ENCODE assay signal across 10 cellular contexts in genomic region chr3:171269557-171269956, GRCh38.
DNase-seq lines count a peak whose midpoint lies in the region; ATAC-seq and TF ChIP-seq lines count a peak whose summit lies in the region.
"Had no signal": no experiment of that assay in that cellular context is flagged by ENCODE, and none has a peak within 500 bp of the region (broad histone marks: within the 10 kb centered on the region; RNA-seq: fewer than 3 reads in every experiment).

No MANE protein-coding gene starts in this region.

- H3K4me3 ChIP-seq in skeletal muscle tissue (ENCODE audit: low read length in 3 of 3): no peak overlapping the region
- no peak overlapping the region for H3K4me3 ChIP-seq in left lung
- H3K4me3 ChIP-seq: esophagus muscularis mucosa, tibial artery had no signal

- H3K36me3 Mint-ChIP-seq in activated CD4-positive, alpha-beta T cell treated with anti-CD3 and anti-CD28 coated beads, Interleukin-2, amount 10 ng/mL, durations not matched to agents 7 days and 5 days (ENCODE audit: low read depth): peaks cover 17% of the 10 kb centered on the region
- peaks cover 16% of the 10 kb centered on the region for H3K36me3 Mint-ChIP-seq in T-helper 1 cell treated with Interleukin-12 subunit alpha and Interleukin-12 subunit beta and Interleukin-4 antibody, amounts not matched to agents 30 μg/mL and 1 μg/mL, for 36 hours (ENCODE audit: low read depth)

- H3K27me3 Mint-ChIP-seq in activated CD4-positive, alpha-beta T cell treated with anti-CD3 and anti-CD28 coated beads, Interleukin-2, amount 10 ng/mL, durations not matched to agents 7 days and 5 days: no peaks in the 10 kb centered on the region
- no peaks in the 10 kb centered on the region for H3K27me3 Mint-ChIP-seq in T-helper 1 cell treated with Interleukin-12 subunit alpha and Interleukin-12 subunit beta and Interleukin-4 antibody, amounts not matched to agents 30 μg/mL and 1 μg/mL, for 36 hours (ENCODE audit: low read depth)

- POLR2A ChIA-PET in activated CD4-positive, alpha-beta T cell treated with anti-CD3 and anti-CD28 coated beads, Interleukin-2, amount 10 ng/mL, durations not matched to agents 7 days and 5 days (lab: Charles Lee): no interaction called here

- H3K9me3 ChIP-seq in skeletal muscle tissue (ENCODE audit: control insufficient read depth in 3 of 3, low read length in 3 of 3) (no peaks in the 10 kb centered on the region), left lung (no peaks in the 10 kb centered on the region)
- H3K9me3 ChIP-seq: esophagus muscularis mucosa had no signal

- H3K36me3 ChIP-seq in skeletal muscle tissue (ENCODE audit: control insufficient read depth in 3 of 3, insufficient read depth in 3 of 3, low read length in 3 of 3) (no peaks in the 10 kb centered on the region), left lung (no peaks in the 10 kb centered on the region)
- H3K36me3 ChIP-seq: esophagus muscularis mucosa, tibial artery had no signal

- peak overlapping the region; percentile 15 for H3K27ac Mint-ChIP-seq in activated CD4-positive, alpha-beta T cell treated with anti-CD3 and anti-CD28 coated beads, Interleukin-2, amount 10 ng/mL, durations not matched to agents 7 days and 5 days
- H3K27ac Mint-ChIP-seq in T-helper 1 cell treated with Interleukin-12 subunit alpha and Interleukin-12 subunit beta and Interleukin-4 antibody, amounts not matched to agents 30 μg/mL and 1 μg/mL, for 36 hours: peak overlapping the region; percentile 42

- H3K4me1 ChIP-seq in skeletal muscle tissue (ENCODE audit: control insufficient read depth in 3 of 3, insufficient read depth in 3 of 3, low read length in 3 of 3) (peaks cover 7 to 30% (median 23%) of the 10 kb centered on the region in 3 donors), left lung (peaks cover 0 to 13% of the 10 kb centered on the region in 2 donors)

- no peak overlapping the region for H3K9ac ChIP-seq in skeletal muscle tissue (ENCODE audit: low read depth in 1 of 3, low read length in 3 of 3)

- H3K27me3 ChIP-seq in skeletal muscle tissue (ENCODE audit: control insufficient read depth in 3 of 3, insufficient read depth in 3 of 3, low read length in 3 of 3) (no peaks in the 10 kb centered on the region), left lung (no peaks in the 10 kb centered on the region)
- H3K27me3 ChIP-seq: esophagus muscularis mucosa, tibial artery had no signal

- CTCF ChIA-PET in activated CD4-positive, alpha-beta T cell treated with anti-CD3 and anti-CD28 coated beads, Interleukin-2, amount 10 ng/mL, durations not matched to agents 7 days and 5 days (lab: Charles Lee): interaction anchor here (0.8 to 1.7 kb wide), 4 partner anchors 8 to 24 kb away, joined by 3 to 6 read pairs (median 3); no protein-coding TSS in a partner anchor

- TF ChIP-seq CTCF in left lung (IDR thresholded peaks at IDR 0.05): no peak

- peak; percentile 59 for ATAC-seq in HG02759 (IDR thresholded peaks at IDR 0.05; ENCODE audit: unreplicated experiment)
- ATAC-seq in left lung: no peak

- H3K4me1 Mint-ChIP-seq in activated CD4-positive, alpha-beta T cell treated with anti-CD3 and anti-CD28 coated beads, Interleukin-2, amount 10 ng/mL, durations not matched to agents 7 days and 5 days: peaks cover 75% of the 10 kb centered on the region
- peaks cover 67% of the 10 kb centered on the region for H3K4me1 Mint-ChIP-seq in T-helper 1 cell treated with Interleukin-12 subunit alpha and Interleukin-12 subunit beta and Interleukin-4 antibody, amounts not matched to agents 30 μg/mL and 1 μg/mL, for 36 hours (ENCODE audit: low read depth)

- H3K27ac ChIP-seq in skeletal muscle tissue (ENCODE audit: low read depth, low read length) (peak overlapping the region; percentile 17), left lung (no peak overlapping the region)
- H3K27ac ChIP-seq: esophagus muscularis mucosa, tibial artery had no signal

- peak; percentile 28 for DNase-seq in activated CD4-positive, alpha-beta T cell treated with anti-CD3 and anti-CD28 coated beads, Interleukin-2, amount 10 ng/mL, durations not matched to agents 7 days and 5 days
- no peak for DNase-seq in activated CD4-positive, alpha-beta T cell treated with anti-CD3 and anti-CD28 coated beads, Interleukin-2, amount 50 U/mL, for 48 hours
- DNase-seq in OCI-M2 (lab: John Stamatoyannopoulos, UW; ENCODE audit: unreplicated experiment) (no peak), left lung (no peak)
- DNase-seq in activated CD4-positive, CD25-positive, alpha-beta regulatory T cell treated with anti-CD3 and anti-CD28 coated beads, Interleukin-2, amount 50 U/mL, for 72 hours: no peak
- DNase-seq: tibial artery had no signal

- peaks cover 6% of the 10 kb centered on the region for H3K9me3 Mint-ChIP-seq in activated CD4-positive, alpha-beta T cell treated with anti-CD3 and anti-CD28 coated beads, Interleukin-2, amount 10 ng/mL, durations not matched to agents 7 days and 5 days
- H3K9me3 Mint-ChIP-seq in T-helper 1 cell treated with Interleukin-12 subunit alpha and Interleukin-12 subunit beta and Interleukin-4 antibody, amounts not matched to agents 30 μg/mL and 1 μg/mL, for 36 hours: peaks cover 3% of the 10 kb centered on the region

- H3K4me3 Mint-ChIP-seq in activated CD4-positive, alpha-beta T cell treated with anti-CD3 and anti-CD28 coated beads, Interleukin-2, amount 10 ng/mL, durations not matched to agents 7 days and 5 days: peak overlapping the region; percentile 57
- H3K4me3 Mint-ChIP-seq in T-helper 1 cell treated with Interleukin-12 subunit alpha and Interleukin-12 subunit beta and Interleukin-4 antibody, amounts not matched to agents 30 μg/mL and 1 μg/mL, for 36 hours: peak overlapping the region; percentile 56

- intact Hi-C loops in left lung (cut with DNase I): no loop called here
